17 cellular contexts compared by ENCODE assay signal in genomic region chr2:56473524-56473923, GRCh38.
DNase-seq lines count a peak whose midpoint lies in the region; ATAC-seq and TF ChIP-seq lines count a peak whose summit lies in the region.
"Had no signal": no experiment of that assay in that cellular context is flagged by ENCODE, and none has a peak within 500 bp of the region (broad histone marks: within the 10 kb centered on the region; RNA-seq: fewer than 3 reads in every experiment).

No MANE protein-coding gene starts in this region.

- no peaks in the 10 kb centered on the region for H3K36me3 Mint-ChIP-seq in HFFc6 (ENCODE audit: low read depth)

- TF ChIP-seq CTCF in HFFc6 (IDR thresholded peaks at IDR 0.05) = no peak
- no peak for TF ChIP-seq CTCF in colonic mucosa (IDR thresholded peaks at IDR 0.05)

- no peak overlapping the region for H3K27ac ChIP-seq in colonic mucosa
- H3K27ac ChIP-seq: HL-60 had no signal

- H3K4me1 ChIP-seq in colonic mucosa = no peaks in the 10 kb centered on the region

- H3K27me3 ChIP-seq in colonic mucosa = no peaks in the 10 kb centered on the region

- peaks cover 37% of the 10 kb centered on the region for H3K4me1 Mint-ChIP-seq in HFFc6 (ENCODE audit: low read depth)
- H3K4me1 Mint-ChIP-seq: B cell had no signal

- H3K9ac ChIP-seq in colonic mucosa (ENCODE audit: low read depth in 2 of 2, low read length in 2 of 2) = no peak overlapping the region

- no peak overlapping the region for H3K4me3 ChIP-seq in colonic mucosa
- H3K4me3 ChIP-seq: K562 had no signal

- H3K36me3 ChIP-seq in colonic mucosa = no peaks in the 10 kb centered on the region

- ATAC-seq in HG02588 (IDR thresholded peaks at IDR 0.05; ENCODE audit: unreplicated experiment) (no peak), GM21367 (IDR thresholded peaks at IDR 0.05; ENCODE audit: unreplicated experiment) (no peak)
- ATAC-seq: K562 had no signal

- peak overlapping the region; percentile 4; the same call in 1 of the 2 replicates for H3K4me3 Mint-ChIP-seq in HFFc6
- H3K4me3 Mint-ChIP-seq: B cell; CD4-positive, alpha-beta T cell had no signal

- intact Hi-C loops in colonic mucosa (cut with DNase I) = no loop called here

- H3K27me3 Mint-ChIP-seq in HFFc6 (ENCODE audit: insufficient read depth) = no peaks in the 10 kb centered on the region; the same call in 1 of the 2 replicates
- H3K27me3 Mint-ChIP-seq: B cell; CD4-positive, alpha-beta T cell had no signal

- H3K9me3 ChIP-seq in colonic mucosa = no peaks in the 10 kb centered on the region

- DNase-seq in ELR (ENCODE audit: low read depth) (peak; percentile 24), HFFc6 (no peak), amniotic epithelial cell (ENCODE audit: low read depth) (peak; percentile 14), iPS-NIHi7 (ENCODE audit: extremely low spot score) (peak; percentile 19), colonic mucosa (no peak), RPMI8226 (no peak)
- DNase-seq: C1 segment of cervical spinal cord; CD4-positive, alpha-beta T cell; DMS79; GF-D8; GOT3; Karpas-422 had no signal

- H3K27ac Mint-ChIP-seq in HFFc6 = no peak overlapping the region
- H3K27ac Mint-ChIP-seq: B cell; CD4-positive, alpha-beta T cell had no signal

- H3K9me3 Mint-ChIP-seq in HFFc6 = no peaks in the 10 kb centered on the region

Comparison
In these comparisons a context has a peak if more than half of its experiments do, and no peak if none do; other contexts are left out.
1. DNase-seq: peak in ELR (single experiment), amniotic epithelial cell (single experiment) and iPS-NIHi7 (single experiment); none in HFFc6 (single experiment), colonic mucosa (single experiment) and RPMI8226 (single experiment).